7 cellular contexts compared by ENCODE assay signal in genomic region chr1:100250264-100250663, GRCh38. TPM values are rescaled to one million over a fixed set of nuclear protein-coding genes. Genes with fewer than 3 reads are reported as not detected.
A peak's percentile ranks its signal among the peaks of the same experiment; 100 is the strongest.
DNase-seq lines count a peak whose midpoint lies in the region; ATAC-seq and TF ChIP-seq lines count a peak whose summit lies in the region.

No MANE protein-coding gene starts in this region.

- H3K9me3 ChIP-seq in iPS-18a (ENCODE audit: control insufficient read depth, low read depth, low read length) = no peaks in the 10 kb centered on the region

- no peak for DNase-seq in H7
- no peak for DNase-seq in substantia nigra (lab: John Stamatoyannopoulos, UW)
- no peak for DNase-seq in NCI-H2029 treated with DMSO at 0.1 percent for 48 hours (lab: John Stamatoyannopoulos, UW)

- peaks cover 12% of the 10 kb centered on the region for H3K4me1 ChIP-seq in iPS-18a (ENCODE audit: control insufficient read depth, low read depth, low read length)

- no peaks in the 10 kb centered on the region for H3K27me3 ChIP-seq in H7 (ENCODE audit: control insufficient read depth, insufficient read depth, low read length)
- no peaks in the 10 kb centered on the region for H3K27me3 ChIP-seq in iPS-18a (ENCODE audit: control insufficient read depth, insufficient read depth, low read length)

- ATAC-seq in SK-N-SH treated with all-trans-retinoic acid at 6 μM for 48 hours = no peak
- ATAC-seq in GM21423 (IDR thresholded peaks at IDR 0.05; ENCODE audit: unreplicated experiment) = no peak
- ATAC-seq in GM18511 (IDR thresholded peaks at IDR 0.05; ENCODE audit: unreplicated experiment) = no peak

- H3K9ac ChIP-seq in iPS-18a (ENCODE audit: low read length) = peak overlapping the region; percentile 97

- H3K4me3 ChIP-seq in H7 (ENCODE audit: insufficient read depth, low read depth, low read length) = peak overlapping the region; percentile 15
- peak overlapping the region; percentile 100 for H3K4me3 ChIP-seq in iPS-18a (ENCODE audit: low read length)

- H3K27ac ChIP-seq in iPS-18a (ENCODE audit: low read length) (peak overlapping the region; percentile 76), substantia nigra (ENCODE audit: low read depth, low read length, poor library complexity, severe bottlenecking) (peak overlapping the region; percentile 85)

- H3K36me3 ChIP-seq in H7 (replicated peaks; ENCODE audit: control insufficient read depth, insufficient read depth, low read length) (no peaks in the 10 kb centered on the region; the same call in 1 of the 2 replicates), iPS-18a (ENCODE audit: control insufficient read depth, low read depth, low read length) (no peaks in the 10 kb centered on the region)

TF ChIP-seq in SK-N-SH treated with all-trans-retinoic acid at 6 μM for 48 hours, 23 proteins besides CTCF, POLR2A, EP300 and RAD21:
- TF ChIP-seq TCF4 (CRISPR knock-in tag; IDR thresholded peaks at IDR 0.05; ENCODE audit: borderline replicate concordance) = 0 out of 2 replicates have a peak, but pooled peaks have one; percentile 10
- no peak for TF ChIP-seq PPARA (CRISPR knock-in tag; IDR thresholded peaks at IDR 0.05; ENCODE audit: borderline replicate concordance)

RNA-seq across cellular contexts. Expression of gene DBT, which starts 0.6 kb away (rescaled TPM):
- total RNA-seq in H7 (2014; rRNA removed; shearing (Covaris generic)) = 10.6 and 13.0 TPM in 2 replicates

RNA-seq across cellular contexts. Expression of gene RTCA, which starts 15.8 kb away (rescaled TPM):
- 44.2 and 52.8 TPM in 2 replicates for total RNA-seq in H7 (2014; rRNA removed; shearing (Covaris generic))
